ENCODE assay signal across 8 cellular contexts in the genomic region with DNA sequence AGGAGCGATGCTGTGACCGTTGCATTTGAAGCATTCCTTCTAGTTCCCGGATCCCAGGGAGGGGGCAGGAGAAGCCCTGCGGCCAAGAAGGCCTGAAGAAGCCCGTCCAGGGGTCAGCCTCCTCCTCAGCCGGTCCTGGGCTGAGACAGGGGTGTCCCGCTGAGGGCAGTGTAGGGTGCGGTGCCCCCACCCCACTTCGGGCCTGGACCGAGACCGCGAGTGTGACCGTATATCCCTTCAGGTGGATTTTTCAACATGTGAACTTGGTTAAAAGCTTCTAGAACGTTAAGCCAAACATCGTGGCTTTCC. TPM values are rescaled to one million over a fixed set of nuclear protein-coding genes. Genes with fewer than 3 reads are reported as not detected.
DNase-seq lines count a peak whose midpoint lies in the region; ATAC-seq and TF ChIP-seq lines count a peak whose summit lies in the region.

No MANE protein-coding gene starts in this region.

- TF ChIP-seq CTCF in breast epithelium (IDR thresholded peaks at IDR 0.05) (no peak), MCF 10A (IDR thresholded peaks at IDR 0.05; ENCODE audit: unreplicated experiment) (no peak), liver (IDR thresholded peaks at IDR 0.05; ENCODE audit: low read depth, low read length, missing input control) (no peak), upper lobe of left lung (IDR thresholded peaks at IDR 0.05) (no peak)

- no TSS peak for BruUV-seq in MCF 10A (replicated peaks; lab: Mats Ljungman, UMichigan)

- H3K9me3 Mint-ChIP-seq in MCF 10A (ENCODE audit: unreplicated experiment): peaks cover 18% of the 10 kb centered on the region
- no peaks in the 10 kb centered on the region for H3K9me3 Mint-ChIP-seq in activated CD8-positive, alpha-beta T cell treated with anti-CD3 and anti-CD28 coated beads, Interleukin-2, amount 10 ng/mL, durations not matched to agents 7 days and 5 days (ENCODE audit: insufficient read depth)

- no peak overlapping the region for H3K27ac Mint-ChIP-seq in MCF 10A (ENCODE audit: low read depth, unreplicated experiment)
- no peak overlapping the region for H3K27ac Mint-ChIP-seq in activated CD8-positive, alpha-beta T cell treated with anti-CD3 and anti-CD28 coated beads, Interleukin-2, amount 10 ng/mL, durations not matched to agents 7 days and 5 days

- DNase-seq in breast epithelium (ENCODE audit: low spot score in 2 of 2) (no peak), MCF 10A (ENCODE audit: unreplicated experiment) (no peak), upper lobe of left lung (no peak), activated gamma-delta T cell treated with Interleukin-2 at 50 U/mL for 16 hours (no peak), NCI-H2081 treated with DMSO at 0.1 percent for 48 hours (lab: John Stamatoyannopoulos, UW) (no peak), left lobe of liver (ENCODE audit: low spot score) (no peak)
- DNase-seq in activated CD8-positive, alpha-beta T cell treated with anti-CD3 and anti-CD28 coated beads, Interleukin-2, amount 10 ng/mL, durations not matched to agents 7 days and 5 days: no peak

- H3K4me3 Mint-ChIP-seq in MCF 10A (ENCODE audit: unreplicated experiment): no peak overlapping the region
- H3K4me3 Mint-ChIP-seq in activated CD8-positive, alpha-beta T cell treated with anti-CD3 and anti-CD28 coated beads, Interleukin-2, amount 10 ng/mL, durations not matched to agents 7 days and 5 days: peak overlapping the region; percentile 79

- 3% methylated on average over 15 of the region's 15 CpGs for WGBS in liver
- WGBS in upper lobe of left lung, 2 donors: 0% methylated on average over 2 to 10 of the region's 15 CpGs

- H3K4me3 ChIP-seq in breast epithelium: peak overlapping the region; percentile 39 to 64 (median 52)
- peak overlapping the region; percentile 18 to 41 (median 40) for H3K4me3 ChIP-seq in liver (ENCODE audit: low read depth in 1 of 3, low read length in 3 of 3)
- H3K4me3 ChIP-seq in upper lobe of left lung: peak overlapping the region; percentile 37 to 54 (median 46)

- no peaks in the 10 kb centered on the region for H3K36me3 Mint-ChIP-seq in MCF 10A (ENCODE audit: insufficient read depth, unreplicated experiment)
- peaks cover 4% of the 10 kb centered on the region for H3K36me3 Mint-ChIP-seq in activated CD8-positive, alpha-beta T cell treated with anti-CD3 and anti-CD28 coated beads, Interleukin-2, amount 10 ng/mL, durations not matched to agents 7 days and 5 days (ENCODE audit: low read depth)

- no peak for TF ChIP-seq RAD21 in liver (IDR thresholded peaks at IDR 0.05)

- H3K27ac ChIP-seq in breast epithelium: no peak overlapping the region
- peak overlapping the region; percentile 31 to 41 for H3K27ac ChIP-seq in liver (ENCODE audit: low read depth in 1 of 2, low read length in 2 of 2)
- H3K27ac ChIP-seq in upper lobe of left lung: peak overlapping the region; percentile 51 to 65 (median 54)

- no peak for TF ChIP-seq POLR2A in breast epithelium (IDR thresholded peaks at IDR 0.05)
- no peak for TF ChIP-seq POLR2A in upper lobe of left lung (IDR thresholded peaks at IDR 0.05)

- H3K27me3 Mint-ChIP-seq in MCF 10A (ENCODE audit: insufficient read depth, unreplicated experiment): no peaks in the 10 kb centered on the region
- H3K27me3 Mint-ChIP-seq in activated CD8-positive, alpha-beta T cell treated with anti-CD3 and anti-CD28 coated beads, Interleukin-2, amount 10 ng/mL, durations not matched to agents 7 days and 5 days (ENCODE audit: low read depth): peaks cover 62% of the 10 kb centered on the region

- ATAC-seq in activated CD8-positive, alpha-beta T cell treated with anti-CD3 and anti-CD28 coated beads, Interleukin-2, amount 10 ng/mL, durations not matched to agents 7 days and 5 days: no peak
- ATAC-seq in upper lobe of left lung (ENCODE audit: low FRiP score in 2 of 2) (no peak), left lobe of liver (no peak)

- CTCF ChIA-PET in MCF 10A (lab: Yijun Ruan, JAX): no interaction called here
- CTCF ChIA-PET in activated CD8-positive, alpha-beta T cell treated with anti-CD3 and anti-CD28 coated beads, Interleukin-2, amount 10 ng/mL, durations not matched to agents 7 days and 5 days (lab: Charles Lee): interaction anchor here (1.7 kb wide), 1 partner anchor 30 kb away, joined by 5 read pairs; no protein-coding TSS in a partner anchor

- H3K27me3 ChIP-seq in breast epithelium (peaks cover 0 to 72% of the 10 kb centered on the region in 2 donors), liver (ENCODE audit: control insufficient read depth in 4 of 4, insufficient read depth in 4 of 4, low read length in 3 of 4) (peaks cover 0 to 7% (median 2%) of the 10 kb centered on the region in 4 donors), upper lobe of left lung (peaks cover 0 to 22% (median 17%) of the 10 kb centered on the region in 4 donors)

- H3K9me3 ChIP-seq in breast epithelium (peaks cover 0 to 6% of the 10 kb centered on the region in 2 donors), liver (ENCODE audit: control insufficient read depth in 4 of 4, low read length in 3 of 4) (peaks cover under 1 to 5% (median 2%) of the 10 kb centered on the region in 4 donors), upper lobe of left lung (peaks cover 0 to 7% (median 4%) of the 10 kb centered on the region in 4 donors)

- POLR2A ChIA-PET in MCF 10A (lab: Yijun Ruan, JAX): no interaction called here
- POLR2A ChIA-PET in activated CD8-positive, alpha-beta T cell treated with anti-CD3 and anti-CD28 coated beads, Interleukin-2, amount 10 ng/mL, durations not matched to agents 7 days and 5 days (lab: Charles Lee): no interaction called here

- no peak for TF ChIP-seq EP300 in upper lobe of left lung (IDR thresholded peaks at IDR 0.05)

- H3K4me1 Mint-ChIP-seq in MCF 10A (ENCODE audit: insufficient read depth, unreplicated experiment): no peaks in the 10 kb centered on the region
- H3K4me1 Mint-ChIP-seq in activated CD8-positive, alpha-beta T cell treated with anti-CD3 and anti-CD28 coated beads, Interleukin-2, amount 10 ng/mL, durations not matched to agents 7 days and 5 days (ENCODE audit: low read depth): peaks cover 29% of the 10 kb centered on the region

- no peak overlapping the region for H3K9ac ChIP-seq in liver (ENCODE audit: low read depth in 1 of 2, low read length in 2 of 2)

- H3K4me1 ChIP-seq in breast epithelium (no peaks in the 10 kb centered on the region), liver (ENCODE audit: control insufficient read depth in 4 of 4, insufficient read depth in 4 of 4, low read length in 3 of 4) (peaks cover 17 to 32% (median 25%) of the 10 kb centered on the region in 4 donors), upper lobe of left lung (peaks cover 43 to 56% (median 45%) of the 10 kb centered on the region in 4 donors)

- intact Hi-C loops in breast epithelium (cut with DNase I; ENCODE audit: low total_unique reads): loop anchor here (5.0 kb wide), 1 partner anchor 654 kb away; no protein-coding TSS in a partner anchor
- intact Hi-C loops in MCF 10A (cut with micrococcal nuclease): no loop called here

- H3K36me3 ChIP-seq in breast epithelium (no peaks in the 10 kb centered on the region), liver (ENCODE audit: control insufficient read depth in 4 of 4, insufficient read depth in 3 of 4, low read depth in 1 of 4, low read length in 3 of 4) (no peaks in the 10 kb centered on the region), upper lobe of left lung (no peaks in the 10 kb centered on the region)

TF ChIP-seq in liver, 16 proteins besides CTCF, POLR2A, EP300 and RAD21 (continues in another document):
- no peak for TF ChIP-seq EGR1 (IDR thresholded peaks at IDR 0.05; ENCODE audit: low read depth in 2 of 2)
- TF ChIP-seq RXRA (IDR thresholded peaks at IDR 0.05): no peak
- TF ChIP-seq, protein P1, sequence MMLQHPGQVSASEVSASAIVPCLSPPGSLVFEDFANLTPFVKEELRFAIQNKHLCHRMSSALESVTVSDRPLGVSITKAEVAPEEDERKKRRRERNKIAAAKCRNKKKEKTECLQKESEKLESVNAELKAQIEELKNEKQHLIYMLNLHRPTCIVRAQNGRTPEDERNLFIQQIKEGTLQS (IDR thresholded peaks at IDR 0.05): no peak
- TF ChIP-seq SP1 (IDR thresholded peaks at IDR 0.05): no peak
- TF ChIP-seq, protein P2, sequence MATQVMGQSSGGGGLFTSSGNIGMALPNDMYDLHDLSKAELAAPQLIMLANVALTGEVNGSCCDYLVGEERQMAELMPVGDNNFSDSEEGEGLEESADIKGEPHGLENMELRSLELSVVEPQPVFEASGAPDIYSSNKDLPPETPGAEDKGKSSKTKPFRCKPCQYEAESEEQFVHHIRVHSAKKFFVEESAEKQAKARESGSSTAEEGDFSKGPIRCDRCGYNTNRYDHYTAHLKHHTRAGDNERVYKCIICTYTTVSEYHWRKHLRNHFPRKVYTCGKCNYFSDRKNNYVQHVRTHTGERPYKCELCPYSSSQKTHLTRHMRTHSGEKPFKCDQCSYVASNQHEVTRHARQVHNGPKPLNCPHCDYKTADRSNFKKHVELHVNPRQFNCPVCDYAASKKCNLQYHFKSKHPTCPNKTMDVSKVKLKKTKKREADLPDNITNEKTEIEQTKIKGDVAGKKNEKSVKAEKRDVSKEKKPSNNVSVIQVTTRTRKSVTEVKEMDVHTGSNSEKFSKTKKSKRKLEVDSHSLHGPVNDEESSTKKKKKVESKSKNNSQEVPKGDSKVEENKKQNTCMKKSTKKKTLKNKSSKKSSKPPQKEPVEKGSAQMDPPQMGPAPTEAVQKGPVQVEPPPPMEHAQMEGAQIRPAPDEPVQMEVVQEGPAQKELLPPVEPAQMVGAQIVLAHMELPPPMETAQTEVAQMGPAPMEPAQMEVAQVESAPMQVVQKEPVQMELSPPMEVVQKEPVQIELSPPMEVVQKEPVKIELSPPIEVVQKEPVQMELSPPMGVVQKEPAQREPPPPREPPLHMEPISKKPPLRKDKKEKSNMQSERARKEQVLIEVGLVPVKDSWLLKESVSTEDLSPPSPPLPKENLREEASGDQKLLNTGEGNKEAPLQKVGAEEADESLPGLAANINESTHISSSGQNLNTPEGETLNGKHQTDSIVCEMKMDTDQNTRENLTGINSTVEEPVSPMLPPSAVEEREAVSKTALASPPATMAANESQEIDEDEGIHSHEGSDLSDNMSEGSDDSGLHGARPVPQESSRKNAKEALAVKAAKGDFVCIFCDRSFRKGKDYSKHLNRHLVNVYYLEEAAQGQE (IDR thresholded peaks at IDR 0.05): no peak
- TF ChIP-seq FOXA2 (IDR thresholded peaks at IDR 0.05): no peak
- no peak for TF ChIP-seq TAF1 (conservative IDR thresholded peaks at IDR 0.05)
- TF ChIP-seq, protein P3, sequence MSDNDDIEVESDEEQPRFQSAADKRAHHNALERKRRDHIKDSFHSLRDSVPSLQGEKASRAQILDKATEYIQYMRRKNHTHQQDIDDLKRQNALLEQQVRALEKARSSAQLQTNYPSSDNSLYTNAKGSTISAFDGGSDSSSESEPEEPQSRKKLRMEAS (IDR thresholded peaks at IDR 0.05): no peak
- TF ChIP-seq YY1 (IDR thresholded peaks at IDR 0.05): no peak

RNA-seq across cellular contexts. Expression of a gene that starts 2.8 kb away (rescaled TPM):
- total RNA-seq in breast epithelium (under 1 TPM; 0.59 to 0.80 (median 0.66) TPM), MCF 10A (2022) (not detected in 2 replicates), liver (under 1 TPM; 0.25 to 0.56 TPM), upper lobe of left lung (1 to 10 TPM in 5 of 6 donors, under 1 TPM in 1; 0.83 to 6.0 (median 2.0) TPM), left lobe of liver (0.10 TPM)
- not detected for total RNA-seq in activated CD8-positive, alpha-beta T cell treated with anti-CD3 and anti-CD28 coated beads, Interleukin-2, amount 10 ng/mL, durations not matched to agents 7 days and 5 days
- polyA plus RNA-seq in liver: under 1 TPM; 0.02 to 0.04 TPM

Comparison
In these comparisons a context has a peak if more than half of its experiments do, and no peak if none do; other contexts are left out.
1. H3K27ac ChIP-seq: peak in liver (2 of 2) and upper lobe of left lung (4 of 4); none in breast epithelium (0 of 2).
2. Peak in every context shown above with its lines, with median percentiles within 50 percentile points of each other: H3K4me3 ChIP-seq.